18 cellular contexts compared by ENCODE assay signal in the genomic region with DNA sequence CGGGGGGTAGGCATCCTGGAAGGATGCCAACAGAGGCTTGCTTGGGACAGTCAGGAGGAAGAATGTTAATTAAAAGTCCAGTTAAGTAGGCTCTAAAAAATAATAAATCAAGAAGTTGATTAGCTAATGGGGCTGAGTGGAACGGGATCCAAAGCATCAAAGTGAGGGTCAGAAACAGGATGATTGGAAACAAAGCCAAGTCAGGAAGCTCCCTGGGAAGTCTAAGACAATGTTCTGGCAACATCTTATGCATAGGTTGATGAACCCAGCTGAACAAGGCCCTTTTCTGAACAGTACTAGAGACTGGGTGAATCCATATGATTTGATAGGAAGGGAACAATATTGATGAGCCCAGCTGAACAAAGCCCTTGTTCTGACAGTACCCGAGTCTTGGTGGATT. TPM values are rescaled to one million over a fixed set of nuclear protein-coding genes. Genes with fewer than 3 reads are reported as not detected.
A peak's percentile ranks its signal among the peaks of the same experiment; 100 is the strongest.
DNase-seq lines count a peak whose midpoint lies in the region; ATAC-seq and TF ChIP-seq lines count a peak whose summit lies in the region.
"Had no signal": no experiment of that assay in that cellular context is flagged by ENCODE, and none has a peak within 500 bp of the region (broad histone marks: within the 10 kb centered on the region; RNA-seq: fewer than 3 reads in every experiment).

No MANE protein-coding gene starts in this region.

- H2BK120ac ChIP-seq in trophoblast cell (ENCODE audit: insufficient read depth, low read length, poor library complexity) = no peak overlapping the region

- peaks cover 20% of the 10 kb centered on the region for H3K4me1 ChIP-seq in left ventricle myocardium inferior
- H3K4me1 ChIP-seq in right atrium auricular region = peaks cover 0 to 4% of the 10 kb centered on the region in 2 donors
- peaks cover 0 to 8% of the 10 kb centered on the region in 2 experiments for H3K4me1 ChIP-seq in trophoblast cell (ENCODE audit: control insufficient read depth in 1 of 2, insufficient read depth in 2 of 2, low read length in 2 of 2)

- peak overlapping the region; percentile 41 for H2BK5ac ChIP-seq in trophoblast cell (ENCODE audit: low read depth, low read length, poor library complexity)

- no peak overlapping the region for H3K9ac ChIP-seq in trophoblast cell (ENCODE audit: low read length)

- H2BK12ac ChIP-seq in trophoblast cell (ENCODE audit: low read length) = peak overlapping the region; percentile 52

- H3K27ac Mint-ChIP-seq in endothelial cell (ENCODE audit: unreplicated experiment) = peak overlapping the region; percentile 74
- H3K27ac Mint-ChIP-seq: CD8-positive, alpha-beta memory T cell had no signal

- H3K4me3 Mint-ChIP-seq in endothelial cell (ENCODE audit: unreplicated experiment) = no peak overlapping the region
- H3K4me3 Mint-ChIP-seq: CD8-positive, alpha-beta memory T cell had no signal

- H3K27ac ChIP-seq in left ventricle myocardium inferior (replicated peaks) (peak overlapping the region; percentile 24), right atrium auricular region (no peak overlapping the region), trophoblast cell (ENCODE audit: low read depth, low read length) (peak overlapping the region; percentile 83)
- H3K27ac ChIP-seq: C4-2B had no signal

- peaks cover 12% of the 10 kb centered on the region for H3K9me3 Mint-ChIP-seq in endothelial cell (ENCODE audit: unreplicated experiment)

- H3K4me3 ChIP-seq in left ventricle myocardium inferior = no peak overlapping the region
- no peak overlapping the region for H3K4me3 ChIP-seq in right atrium auricular region
- no peak overlapping the region for H3K4me3 ChIP-seq in trophoblast cell (ENCODE audit: low read depth, low read length)

- H3K27me3 Mint-ChIP-seq in endothelial cell (ENCODE audit: unreplicated experiment) = peaks cover 3% of the 10 kb centered on the region

- H3K18ac ChIP-seq in trophoblast cell (ENCODE audit: low read length) = no peak overlapping the region

- H2AFZ ChIP-seq in trophoblast cell (ENCODE audit: insufficient read depth, low read length, poor library complexity) = no peak overlapping the region

- H3K36me3 ChIP-seq in left ventricle myocardium inferior = no peaks in the 10 kb centered on the region
- no peaks in the 10 kb centered on the region for H3K36me3 ChIP-seq in right atrium auricular region
- H3K36me3 ChIP-seq in trophoblast cell (ENCODE audit: control insufficient read depth in 1 of 2, insufficient read depth in 2 of 2, low read length in 2 of 2) = no peaks in the 10 kb centered on the region

- WGBS in trophoblast cell (ENCODE audit: extremely low coverage, insufficient coverage, insufficient read length) = no CpG with 5 or more reads among the region's 3 CpGs

- intact Hi-C loops in left ventricle myocardium inferior (cut with micrococcal nuclease) = no loop called here

- peaks cover 33% of the 10 kb centered on the region for H3K4me1 Mint-ChIP-seq in endothelial cell (ENCODE audit: unreplicated experiment)
- H3K4me1 Mint-ChIP-seq: CD8-positive, alpha-beta memory T cell had no signal

- H4K12ac ChIP-seq in trophoblast cell (ENCODE audit: low read depth, low read length) = no peak overlapping the region

- H3K79me2 ChIP-seq in trophoblast cell (ENCODE audit: control insufficient read depth, insufficient read depth, low read length, poor library complexity) = no peaks in the 10 kb centered on the region

- TF ChIP-seq CTCF in left ventricle myocardium inferior (IDR thresholded peaks at IDR 0.05; ENCODE audit: borderline replicate concordance) (no peak), right atrium auricular region (IDR thresholded peaks at IDR 0.05) (no peak), endothelial cell (IDR thresholded peaks at IDR 0.05; ENCODE audit: unreplicated experiment) (no peak)

- no peak overlapping the region for H4K8ac ChIP-seq in trophoblast cell (ENCODE audit: low read depth, low read length)

- H3K27me3 ChIP-seq in left ventricle myocardium inferior (ENCODE audit: low read depth) = no peaks in the 10 kb centered on the region
- H3K27me3 ChIP-seq in right atrium auricular region = no peaks in the 10 kb centered on the region
- H3K27me3 ChIP-seq in trophoblast cell (ENCODE audit: insufficient read depth, low read length) = no peaks in the 10 kb centered on the region

- no peak overlapping the region for H2AK5ac ChIP-seq in trophoblast cell (ENCODE audit: low read length)

- no peak overlapping the region for H4K91ac ChIP-seq in trophoblast cell (ENCODE audit: low read depth, low read length)

- no peak overlapping the region for H3K14ac ChIP-seq in trophoblast cell (ENCODE audit: low read length)

- H3K4me2 ChIP-seq in trophoblast cell (ENCODE audit: low read length) = no peak overlapping the region

- DNase-seq in left ventricle myocardium inferior = no peak
- DNase-seq in right atrium auricular region (ENCODE audit: low spot score) = no peak
- DNase-seq in endothelial cell (ENCODE audit: low spot score) = no peak
- peak; percentile 48 for DNase-seq in left kidney (ENCODE audit: low read depth, low spot score)
- no peak for DNase-seq in trophoblast cell
- no peak for DNase-seq in Kasumi-1 (lab: John Stamatoyannopoulos, UW)
- DNase-seq: CD8-positive, alpha-beta memory T cell; DMS53; GDM1; MV-4-11; NCI-H1105 treated with DMSO at 0.1 percent for 48 hours; NCI-H1694; NCI-H2081 treated with DMSO at 0.1 percent for 48 hours; NCI-H526; SHP77 had no signal

- H3K79me1 ChIP-seq in trophoblast cell (ENCODE audit: low read length) = peaks cover 2% of the 10 kb centered on the region

- H3K9me3 ChIP-seq in left ventricle myocardium inferior (replicated peaks) (peaks cover 17% of the 10 kb centered on the region), right atrium auricular region (peaks cover 0 to 15% of the 10 kb centered on the region in 2 donors), trophoblast cell (ENCODE audit: insufficient read depth, low read depth, low read length) (no peaks in the 10 kb centered on the region)

- H3K23ac ChIP-seq in trophoblast cell (ENCODE audit: low read length) = no peak overlapping the region

- H3K36me3 Mint-ChIP-seq in endothelial cell (ENCODE audit: low read depth, unreplicated experiment) = no peaks in the 10 kb centered on the region

- ATAC-seq in GM19395 (IDR thresholded peaks at IDR 0.05; ENCODE audit: unreplicated experiment) (no peak), GM18873 (IDR thresholded peaks at IDR 0.05; ENCODE audit: low FRiP score, unreplicated experiment) (no peak)

- no peak overlapping the region for H3K4ac ChIP-seq in trophoblast cell (ENCODE audit: low read depth, low read length)

RNA-seq across cellular contexts. Expression of a gene that starts 50.2 kb away (rescaled TPM):
- total RNA-seq in left ventricle myocardium inferior (5.6 TPM), right atrium auricular region (10 to 100 TPM; 11.8 to 16.4 TPM), endothelial cell (ENCODE audit: unreplicated experiment) (39.5 TPM)
- 50.0 and 51.0 TPM in 2 replicates for polyA plus RNA-seq in trophoblast cell (2013)

Comparison
In these comparisons a context has a peak if more than half of its experiments do, and no peak if none do; other contexts are left out.
1. H3K27ac ChIP-seq: peak in left ventricle myocardium inferior (single experiment) and trophoblast cell (single experiment); none in right atrium auricular region (0 of 2).